1 cellular context compared by ENCODE assay signal in genomic region chr4:26692014-26692726, GRCh38.
TF ChIP-seq lines count a peak whose summit lies in the region.

No MANE protein-coding gene starts in this region.

TF ChIP-seq in WTC11, 78 proteins besides CTCF, POLR2A, EP300 and RAD21 (continued from another document):
- no peak for TF ChIP-seq AFF4 (CRISPR knock-in tag; IDR thresholded peaks at IDR 0.05; ENCODE audit: borderline replicate concordance)
- TF ChIP-seq MAX (CRISPR knock-in tag; IDR thresholded peaks at IDR 0.05) = peak; percentile 60; the same call in 1 of the 2 replicates
- 0 out of 2 replicates have a peak, but pooled peaks have one; percentile 9 for TF ChIP-seq ZNF317 (CRISPR knock-in tag; IDR thresholded peaks at IDR 0.05; ENCODE audit: borderline replicate concordance, low read depth)
